Comparison of ENCODE assay signal across 1 cellular context in genomic region chr7:5526190-5527037, GRCh38.
TF ChIP-seq lines count a peak whose summit lies in the region.

No MANE protein-coding gene starts in this region.

TF ChIP-seq in K562, 482 proteins besides CTCF, POLR2A, EP300 and RAD21 (continued from another document and continues in another):
- TF ChIP-seq ATF6 (CRISPR knock-in tag; IDR thresholded peaks at IDR 0.05), result no peak
- TF ChIP-seq ARID2 (IDR thresholded peaks at IDR 0.05), result 0 out of 2 replicates have a peak, but pooled peaks have one; percentile 42
- TF ChIP-seq SIN3B (IDR thresholded peaks at IDR 0.05; ENCODE audit: low read depth), result no peak
- peak; percentile 32 for TF ChIP-seq ZNF764 (CRISPR knock-in tag; IDR thresholded peaks at IDR 0.05; ENCODE audit: low read depth)
- TF ChIP-seq THRA (IDR thresholded peaks at IDR 0.05), result no peak
- no peak for TF ChIP-seq TARDBP (IDR thresholded peaks at IDR 0.05)
- 0 out of 2 replicates have a peak, but pooled peaks have one; percentile 32 for TF ChIP-seq TCF7 (IDR thresholded peaks at IDR 0.05; ENCODE audit: borderline replicate concordance)
- TF ChIP-seq, protein P1, sequence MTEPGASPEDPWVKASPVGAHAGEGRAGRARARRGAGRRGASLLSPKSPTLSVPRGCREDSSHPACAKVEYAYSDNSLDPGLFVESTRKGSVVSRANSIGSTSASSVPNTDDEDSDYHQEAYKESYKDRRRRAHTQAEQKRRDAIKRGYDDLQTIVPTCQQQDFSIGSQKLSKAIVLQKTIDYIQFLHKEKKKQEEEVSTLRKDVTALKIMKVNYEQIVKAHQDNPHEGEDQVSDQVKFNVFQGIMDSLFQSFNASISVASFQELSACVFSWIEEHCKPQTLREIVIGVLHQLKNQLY (CRISPR knock-in tag; conservative IDR thresholded peaks at IDR 0.05), result peak in 1 of 2 experiments; percentile 93; a peak in 2 of 4 replicates
- no peak for TF ChIP-seq EHMT2 (IDR thresholded peaks at IDR 0.05)
- peak; percentile 79; the same call in 1 of the 2 replicates for TF ChIP-seq ZNF224 (CRISPR knock-in tag; IDR thresholded peaks at IDR 0.05)
- no peak for TF ChIP-seq MEIS2 (IDR thresholded peaks at IDR 0.05; ENCODE audit: partially characterized antibody)
- TF ChIP-seq ZNF699 (CRISPR knock-in tag; IDR thresholded peaks at IDR 0.05; ENCODE audit: insufficient replicate concordance), result no peak
- peak; percentile 61; the same call in 1 of the 2 replicates for TF ChIP-seq ZNF354B (CRISPR knock-in tag; IDR thresholded peaks at IDR 0.05)
- TF ChIP-seq ELF4 (CRISPR knock-in tag; IDR thresholded peaks at IDR 0.05), result peak; percentile 97
- TF ChIP-seq SRF (CRISPR knock-in tag; IDR thresholded peaks at IDR 0.05), result peak; percentile 58 to 71
- peak; percentile 82; the same call in 1 of the 2 replicates for TF ChIP-seq ZNF589 (CRISPR knock-in tag; IDR thresholded peaks at IDR 0.05; ENCODE audit: low read depth)
- TF ChIP-seq SP1 (CRISPR knock-in tag; IDR thresholded peaks at IDR 0.05), result peak; percentile 67
- peak; percentile 44; the same call in 1 of the 2 replicates for TF ChIP-seq ZKSCAN1 (IDR thresholded peaks at IDR 0.05; ENCODE audit: low read depth, low read length)
- peak; percentile 76; the same call in 1 of the 2 replicates for TF ChIP-seq ZNF518B (CRISPR knock-in tag; IDR thresholded peaks at IDR 0.05)
- TF ChIP-seq ATF3 (IDR thresholded peaks at IDR 0.05), result no peak
- TF ChIP-seq ATF3 (CRISPR knock-in tag; conservative IDR thresholded peaks at IDR 0.05), result peak; percentile 75
- TF ChIP-seq RBBP5 (IDR thresholded peaks at IDR 0.05; ENCODE audit: borderline replicate concordance, insufficient read depth, low read length, poor library complexity, severe bottlenecking), result no peak
- TF ChIP-seq ZBTB11 (CRISPR knock-in tag; IDR thresholded peaks at IDR 0.05), result no peak
- TF ChIP-seq ZNF212 (CRISPR knock-in tag; IDR thresholded peaks at IDR 0.05), result 0 out of 2 replicates have a peak, but pooled peaks have one; percentile 19
- peak; percentile 70 for TF ChIP-seq ARHGAP35 (IDR thresholded peaks at IDR 0.05; ENCODE audit: partially characterized antibody)
- TF ChIP-seq KAT7 (CRISPR knock-in tag; IDR thresholded peaks at IDR 0.05; ENCODE audit: borderline replicate concordance), result no peak
- TF ChIP-seq TSC22D4 (tag; IDR thresholded peaks at IDR 0.05), result no peak
- TF ChIP-seq, protein P2, sequence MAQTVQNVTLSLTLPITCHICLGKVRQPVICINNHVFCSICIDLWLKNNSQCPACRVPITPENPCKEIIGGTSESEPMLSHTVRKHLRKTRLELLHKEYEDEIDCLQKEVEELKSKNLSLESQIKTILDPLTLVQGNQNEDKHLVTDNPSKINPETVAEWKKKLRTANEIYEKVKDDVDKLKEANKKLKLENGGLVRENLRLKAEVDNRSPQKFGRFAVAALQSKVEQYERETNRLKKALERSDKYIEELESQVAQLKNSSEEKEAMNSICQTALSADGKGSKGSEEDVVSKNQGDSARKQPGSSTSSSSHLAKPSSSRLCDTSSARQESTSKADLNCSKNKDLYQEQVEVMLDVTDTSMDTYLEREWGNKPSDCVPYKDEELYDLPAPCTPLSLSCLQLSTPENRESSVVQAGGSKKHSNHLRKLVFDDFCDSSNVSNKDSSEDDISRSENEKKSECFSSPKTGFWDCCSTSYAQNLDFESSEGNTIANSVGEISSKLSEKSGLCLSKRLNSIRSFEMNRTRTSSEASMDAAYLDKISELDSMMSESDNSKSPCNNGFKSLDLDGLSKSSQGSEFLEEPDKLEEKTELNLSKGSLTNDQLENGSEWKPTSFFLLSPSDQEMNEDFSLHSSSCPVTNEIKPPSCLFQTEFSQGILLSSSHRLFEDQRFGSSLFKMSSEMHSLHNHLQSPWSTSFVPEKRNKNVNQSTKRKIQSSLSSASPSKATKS (CRISPR knock-in tag; IDR thresholded peaks at IDR 0.05), result peak; percentile 39; the same call in 1 of the 2 replicates
- TF ChIP-seq SIRT6 (IDR thresholded peaks at IDR 0.05; ENCODE audit: low read depth, low read length), result peak; percentile 100
- peak; percentile 22 for TF ChIP-seq STAT5A (IDR thresholded peaks at IDR 0.05; ENCODE audit: borderline replicate concordance, low read length)
- no peak for TF ChIP-seq TBP (optimal IDR thresholded peaks at IDR 0.05; ENCODE audit: low read depth, low read length)
- peak; percentile 75 for TF ChIP-seq PML (IDR thresholded peaks at IDR 0.05; ENCODE audit: low read length)
- no peak; the same call in 1 of the 2 replicates for TF ChIP-seq ZNF766 (CRISPR knock-in tag; conservative IDR thresholded peaks at IDR 0.05)
- peak; percentile 21; the same call in 1 of the 2 replicates for TF ChIP-seq ZC3H11A (IDR thresholded peaks at IDR 0.05; ENCODE audit: low read depth, low read length)
- TF ChIP-seq ZNF551 (CRISPR knock-in tag; IDR thresholded peaks at IDR 0.05), result peak; percentile 77
- peak; percentile 87 for TF ChIP-seq ZFPM2 (CRISPR knock-in tag; IDR thresholded peaks at IDR 0.05)
- peak; percentile 8 for TF ChIP-seq NEUROD1 (IDR thresholded peaks at IDR 0.05; ENCODE audit: borderline replicate concordance, low read depth, low read length, partially characterized antibody)
- TF ChIP-seq, protein P3, sequence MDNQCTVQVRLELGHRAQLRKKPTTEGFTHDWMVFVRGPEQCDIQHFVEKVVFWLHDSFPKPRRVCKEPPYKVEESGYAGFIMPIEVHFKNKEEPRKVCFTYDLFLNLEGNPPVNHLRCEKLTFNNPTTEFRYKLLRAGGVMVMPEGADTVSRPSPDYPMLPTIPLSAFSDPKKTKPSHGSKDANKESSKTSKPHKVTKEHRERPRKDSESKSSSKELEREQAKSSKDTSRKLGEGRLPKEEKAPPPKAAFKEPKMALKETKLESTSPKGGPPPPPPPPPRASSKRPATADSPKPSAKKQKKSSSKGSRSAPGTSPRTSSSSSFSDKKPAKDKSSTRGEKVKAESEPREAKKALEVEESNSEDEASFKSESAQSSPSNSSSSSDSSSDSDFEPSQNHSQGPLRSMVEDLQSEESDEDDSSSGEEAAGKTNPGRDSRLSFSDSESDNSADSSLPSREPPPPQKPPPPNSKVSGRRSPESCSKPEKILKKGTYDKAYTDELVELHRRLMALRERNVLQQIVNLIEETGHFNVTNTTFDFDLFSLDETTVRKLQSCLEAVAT (IDR thresholded peaks at IDR 0.05), result peak; percentile 46 to 69
- peak; percentile 85 for TF ChIP-seq KLF10 (CRISPR knock-in tag; IDR thresholded peaks at IDR 0.05)
- no peak for TF ChIP-seq NUFIP1 (IDR thresholded peaks at IDR 0.05; ENCODE audit: partially characterized antibody)
- peak; percentile 75 for TF ChIP-seq MYNN (IDR thresholded peaks at IDR 0.05)
- TF ChIP-seq MYNN (CRISPR knock-in tag; IDR thresholded peaks at IDR 0.05), result 0 out of 2 replicates have a peak, but pooled peaks have one; percentile 38
- TF ChIP-seq FIP1L1 (IDR thresholded peaks at IDR 0.05; ENCODE audit: low read depth, low read length, poor library complexity, severe bottlenecking), result no peak
- no peak for TF ChIP-seq RBM14 (IDR thresholded peaks at IDR 0.05; ENCODE audit: borderline replicate concordance, insufficient read depth, low read depth, low read length)
- TF ChIP-seq, protein P4, sequence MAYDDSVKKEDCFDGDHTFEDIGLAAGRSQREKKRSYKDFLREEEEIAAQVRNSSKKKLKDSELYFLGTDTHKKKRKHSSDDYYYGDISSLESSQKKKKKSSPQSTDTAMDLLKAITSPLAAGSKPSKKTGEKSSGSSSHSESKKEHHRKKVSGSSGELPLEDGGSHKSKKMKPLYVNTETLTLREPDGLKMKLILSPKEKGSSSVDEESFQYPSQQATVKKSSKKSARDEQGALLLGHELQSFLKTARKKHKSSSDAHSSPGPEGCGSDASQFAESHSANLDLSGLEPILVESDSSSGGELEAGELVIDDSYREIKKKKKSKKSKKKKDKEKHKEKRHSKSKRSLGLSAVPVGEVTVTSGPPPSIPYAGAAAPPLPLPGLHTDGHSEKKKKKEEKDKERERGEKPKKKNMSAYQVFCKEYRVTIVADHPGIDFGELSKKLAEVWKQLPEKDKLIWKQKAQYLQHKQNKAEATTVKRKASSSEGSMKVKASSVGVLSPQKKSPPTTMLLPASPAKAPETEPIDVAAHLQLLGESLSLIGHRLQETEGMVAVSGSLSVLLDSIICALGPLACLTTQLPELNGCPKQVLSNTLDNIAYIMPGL (CRISPR knock-in tag; IDR thresholded peaks at IDR 0.05), result no peak
- peak; percentile 44; the same call in 1 of the 2 replicates for TF ChIP-seq ZNF436 (CRISPR knock-in tag; IDR thresholded peaks at IDR 0.05)
- TF ChIP-seq ATF7 (IDR thresholded peaks at IDR 0.05), result 0 out of 2 replicates have a peak, but pooled peaks have one; percentile 41
